Comparison of ENCODE assay signal across 10 cellular contexts in genomic region chr9:99445377-99445891, GRCh38.
DNase-seq lines count a peak whose midpoint lies in the region; ATAC-seq lines count a peak whose summit lies in the region.
"Had no signal": no experiment of that assay in that cellular context is flagged by ENCODE, and none has a peak within 500 bp of the region (broad histone marks: within the 10 kb centered on the region; RNA-seq: fewer than 3 reads in every experiment).

No MANE protein-coding gene starts in this region.

- peak; percentile 85 for DNase-seq in GM04504 (ENCODE audit: low read depth)
- no peak for DNase-seq in activated T-helper 2 cell treated with anti-CD3 and anti-CD28 coated beads, Interferon-gamma antibody, Interleukin-2, Interleukin-4, amounts not matched to agents 10 μg/mL and 5 μg/mL and 100 μg/mL, durations not matched to agents 14 hours and 24 hours and 36 hours (ENCODE audit: low spot score)
- DNase-seq in Right ventricle myocardium inferior (ENCODE audit: missing footprints), result peak; percentile 78
- peak; percentile 95 for DNase-seq in skeletal muscle cell (ENCODE audit: low read depth)
- DNase-seq in NCI-H1436 treated with DMSO at 0.1 percent for 48 hours (lab: John Stamatoyannopoulos, UW), result no peak
- no peak for DNase-seq in stimulated activated CD4-positive, alpha-beta T cell treated with anti-CD3 and anti-CD28 coated beads, Interleukin-4, amount 100 ng/mL, for 1 hour
- DNase-seq in NCI-H1092 (lab: John Stamatoyannopoulos, UW), result no peak
- DNase-seq: NCI-H187 had no signal

- H3K27me3 Mint-ChIP-seq in activated T-helper 2 cell treated with anti-CD3 and anti-CD28 coated beads, Interferon-gamma antibody, Interleukin-2, Interleukin-4, amounts not matched to agents 10 μg/mL and 5 μg/mL and 100 μg/mL, durations not matched to agents 14 hours and 24 hours and 36 hours (ENCODE audit: low read depth), result peaks cover 14% of the 10 kb centered on the region

- peaks cover 25% of the 10 kb centered on the region for H3K4me1 Mint-ChIP-seq in activated T-helper 2 cell treated with anti-CD3 and anti-CD28 coated beads, Interferon-gamma antibody, Interleukin-2, Interleukin-4, amounts not matched to agents 10 μg/mL and 5 μg/mL and 100 μg/mL, durations not matched to agents 14 hours and 24 hours and 36 hours (ENCODE audit: low read depth)

- ATAC-seq in Right ventricle myocardium inferior (peak; percentile 97), HG03045 (IDR thresholded peaks at IDR 0.05; ENCODE audit: unreplicated experiment) (no peak)

- intact Hi-C loops in activated T-helper 2 cell treated with anti-CD3 and anti-CD28 coated beads, Interferon-gamma antibody, Interleukin-2, Interleukin-4, amounts not matched to agents 10 μg/mL and 5 μg/mL and 100 μg/mL, durations not matched to agents 14 hours and 24 hours and 36 hours (cut with micrococcal nuclease), result no loop called here
- intact Hi-C loops in Right ventricle myocardium inferior (cut with DNase I), result loop anchor here (1.0 to 2.0 kb wide), 2 partner anchors 89 to 115 kb away; no protein-coding TSS in a partner anchor

- H3K27ac Mint-ChIP-seq in activated T-helper 2 cell treated with anti-CD3 and anti-CD28 coated beads, Interferon-gamma antibody, Interleukin-2, Interleukin-4, amounts not matched to agents 10 μg/mL and 5 μg/mL and 100 μg/mL, durations not matched to agents 14 hours and 24 hours and 36 hours, result peak overlapping the region; percentile 69
- H3K27ac Mint-ChIP-seq: T-helper 1 cell treated with Interleukin-12 subunit alpha and Interleukin-12 subunit beta and Interleukin-4 antibody, amounts not matched to agents 30 μg/mL and 1 μg/mL, for 36 hours had no signal

- H3K9me3 Mint-ChIP-seq in activated T-helper 2 cell treated with anti-CD3 and anti-CD28 coated beads, Interferon-gamma antibody, Interleukin-2, Interleukin-4, amounts not matched to agents 10 μg/mL and 5 μg/mL and 100 μg/mL, durations not matched to agents 14 hours and 24 hours and 36 hours, result peaks cover 5% of the 10 kb centered on the region
- H3K9me3 Mint-ChIP-seq: T-helper 1 cell treated with Interleukin-12 subunit alpha and Interleukin-12 subunit beta and Interleukin-4 antibody, amounts not matched to agents 30 μg/mL and 1 μg/mL, for 36 hours had no signal

- H3K36me3 Mint-ChIP-seq in activated T-helper 2 cell treated with anti-CD3 and anti-CD28 coated beads, Interferon-gamma antibody, Interleukin-2, Interleukin-4, amounts not matched to agents 10 μg/mL and 5 μg/mL and 100 μg/mL, durations not matched to agents 14 hours and 24 hours and 36 hours (ENCODE audit: low read depth), result no peaks in the 10 kb centered on the region

- no peak overlapping the region for H3K4me3 Mint-ChIP-seq in activated T-helper 2 cell treated with anti-CD3 and anti-CD28 coated beads, Interferon-gamma antibody, Interleukin-2, Interleukin-4, amounts not matched to agents 10 μg/mL and 5 μg/mL and 100 μg/mL, durations not matched to agents 14 hours and 24 hours and 36 hours (ENCODE audit: low read depth)
- H3K4me3 Mint-ChIP-seq: T-helper 1 cell treated with Interleukin-12 subunit alpha and Interleukin-12 subunit beta and Interleukin-4 antibody, amounts not matched to agents 30 μg/mL and 1 μg/mL, for 36 hours had no signal

- no peak overlapping the region for H3K4me3 ChIP-seq in skeletal muscle cell (ENCODE audit: low read depth, low read length)

Comparison
In these comparisons a context has a peak if more than half of its experiments do, and no peak if none do; other contexts are left out.
1. DNase-seq: peak in GM04504 (single experiment), Right ventricle myocardium inferior (single experiment) and skeletal muscle cell (single experiment); none in activated T-helper 2 cell treated with anti-CD3 and anti-CD28 coated beads, Interferon-gamma antibody, Interleukin-2, Interleukin-4, amounts not matched to agents 10 μg/mL and 5 μg/mL and 100 μg/mL, durations not matched to agents 14 hours and 24 hours and 36 hours (single experiment), NCI-H1436 treated with DMSO at 0.1 percent for 48 hours (single experiment), stimulated activated CD4-positive, alpha-beta T cell treated with anti-CD3 and anti-CD28 coated beads, Interleukin-4, amount 100 ng/mL, for 1 hour (single experiment) and NCI-H1092 (single experiment).